In genomic region chr16:85454171-85454883, GRCh38 we compare ENCODE assay signal across 14 cellular contexts.
"Had no signal": no experiment of that assay in that cellular context is flagged by ENCODE, and none has a peak within 500 bp of the region (broad histone marks: within the 10 kb centered on the region; RNA-seq: fewer than 3 reads in every experiment).

No MANE protein-coding gene starts in this region.

- ATAC-seq: activated naive CD8-positive, alpha-beta T cell treated with anti-CD3 and anti-CD28 coated beads, Interleukin-2, amount 50 U/mL, for 24 hours; left cardiac atrium; lower lobe of right lung; pancreas had no signal

- H3K4me3 Mint-ChIP-seq: activated naive CD8-positive, alpha-beta T cell treated with anti-CD3 and anti-CD28 coated beads, Interleukin-2, amount 50 U/mL, for 24 hours; mesothelial cell of epicardium had no signal

- H3K4me3 ChIP-seq: lower lobe of right lung, pancreas, thyroid gland had no signal

- H3K9me3 Mint-ChIP-seq: activated naive CD8-positive, alpha-beta T cell treated with anti-CD3 and anti-CD28 coated beads, Interleukin-2, amount 50 U/mL, for 24 hours; mesothelial cell of epicardium had no signal

- H3K36me3 ChIP-seq: lower lobe of right lung, pancreas, thyroid gland had no signal

- H3K36me3 Mint-ChIP-seq: mesothelial cell of epicardium had no signal

- H3K27me3 ChIP-seq: pancreas, thyroid gland had no signal

- H3K27ac ChIP-seq: lower lobe of right lung, pancreas, thyroid gland had no signal

- H3K9me3 ChIP-seq: lower lobe of right lung, pancreas, thyroid gland had no signal

- H3K27ac Mint-ChIP-seq: activated naive CD8-positive, alpha-beta T cell treated with anti-CD3 and anti-CD28 coated beads, Interleukin-2, amount 50 U/mL, for 24 hours had no signal

- DNase-seq: activated CD4-positive, alpha-beta T cell treated with anti-CD3 and anti-CD28 coated beads, Interleukin-2, amount 50 U/mL, for 4 hours; activated CD4-positive, CD25-positive, alpha-beta regulatory T cell treated with anti-CD3 and anti-CD28 coated beads, Interleukin-2, amount 50 U/mL, for 72 hours; activated naive CD4-positive, alpha-beta T cell; activated naive CD8-positive, alpha-beta T cell treated with anti-CD3 and anti-CD28 coated beads, Interleukin-2, amount 50 U/mL, for 24 hours; activated T-cell treated with anti-CD3 and anti-CD28 coated beads for 4 hours; dermis blood vessel endothelial cell; erythroblast; left cardiac atrium; lower lobe of right lung; stimulated activated CD4-positive, alpha-beta T cell treated with anti-CD3 and anti-CD28 coated beads, Interleukin-12 subunit alpha, Interleukin-12 subunit beta, amount 100 ng/mL, for 4 hours; stimulated activated CD4-positive, alpha-beta T cell treated with anti-CD3 and anti-CD28 coated beads, Interleukin-2, amount 100 ng/mL, for 24 hours; thyroid gland had no signal
